Comparison of ENCODE assay signal across 17 cellular contexts in genomic region chr2:226440119-226440917, GRCh38.
DNase-seq lines count a peak whose midpoint lies in the region; ATAC-seq and TF ChIP-seq lines count a peak whose summit lies in the region.
"Had no signal": no experiment of that assay in that cellular context is flagged by ENCODE, and none has a peak within 500 bp of the region (broad histone marks: within the 10 kb centered on the region; RNA-seq: fewer than 3 reads in every experiment).

No MANE protein-coding gene starts in this region.

- H3K4me2 ChIP-seq in GM23248 (ENCODE audit: unreplicated experiment), result peak overlapping the region; percentile 44
- no peak overlapping the region for H3K4me2 ChIP-seq in smooth muscle cell

- H3F3A ChIP-seq in GM23248 (ENCODE audit: insufficient read depth), result peaks cover 21% of the 10 kb centered on the region
- H3F3A ChIP-seq in smooth muscle cell (ENCODE audit: low read depth), result peaks cover 3% of the 10 kb centered on the region

- H3K9ac ChIP-seq in GM23248 (peak overlapping the region; percentile 32), SK-N-MC (ENCODE audit: insufficient read length) (no peak overlapping the region), smooth muscle cell (ENCODE audit: low read depth) (no peak overlapping the region)
- H3K9ac ChIP-seq: parathyroid adenoma had no signal

- no peak for ATAC-seq in HG02938 (IDR thresholded peaks at IDR 0.05; ENCODE audit: unreplicated experiment)
- ATAC-seq: body of pancreas had no signal

- H3K79me2 ChIP-seq in GM23248 (ENCODE audit: insufficient read depth) (no peaks in the 10 kb centered on the region), smooth muscle cell (ENCODE audit: low read depth) (no peaks in the 10 kb centered on the region)
- H3K79me2 ChIP-seq: parathyroid adenoma had no signal

- H3K9me2 ChIP-seq in GM23248 (ENCODE audit: insufficient read depth), result no peaks in the 10 kb centered on the region

- H3K27me3 ChIP-seq in GM23248 (replicated peaks; ENCODE audit: insufficient read depth), result no peaks in the 10 kb centered on the region
- H3K27me3 ChIP-seq in smooth muscle cell (ENCODE audit: low read depth), result no peaks in the 10 kb centered on the region
- H3K27me3 ChIP-seq: body of pancreas, gastrocnemius medialis had no signal

- H3K9me3 ChIP-seq in GM23248 (ENCODE audit: low read depth) (no peaks in the 10 kb centered on the region), SK-N-MC (ENCODE audit: low read depth, low read length) (no peaks in the 10 kb centered on the region), smooth muscle cell (replicated peaks; ENCODE audit: low read depth) (no peaks in the 10 kb centered on the region)
- H3K9me3 ChIP-seq: body of pancreas, gastrocnemius medialis had no signal

- H2AFZ ChIP-seq in GM23248 (peak overlapping the region; percentile 3; the same call in 1 of the 2 replicates), smooth muscle cell (ENCODE audit: low read depth) (peak overlapping the region; percentile 62)
- H2AFZ ChIP-seq: parathyroid adenoma had no signal

- DNase-seq in GM23248 (peak; percentile 87), SK-N-MC (ENCODE audit: low read depth, low spot score) (no peak), fibroblast of mammary gland (ENCODE audit: low read depth) (peak; percentile 89), smooth muscle cell (lab: John Stamatoyannopoulos, UW; ENCODE audit: unreplicated experiment) (no peak), NOMO-1 (lab: John Stamatoyannopoulos, UW; ENCODE audit: unreplicated experiment in 2 of 2) (no peak), hippocampal formation (lab: John Stamatoyannopoulos, UW) (no peak), NCI-H1092 treated with DMSO at 0.1 percent for 48 hours (lab: John Stamatoyannopoulos, UW) (no peak)
- DNase-seq: activated CD4-positive, CD25-positive, alpha-beta regulatory T cell treated with anti-CD3 and anti-CD28 coated beads, Interleukin-2, amount 50 U/mL, for 72 hours; body of pancreas; DMS153; gastrocnemius medialis; NCI-H1436 treated with DMSO at 0.1 percent for 48 hours; NCI-H2227 treated with DMSO at 0.1 percent for 48 hours; SHP77 treated with DMSO at 0.1 percent for 48 hours had no signal

- TF ChIP-seq CTCF in fibroblast of mammary gland (conservative IDR thresholded peaks at IDR 0.05; ENCODE audit: control insufficient read depth, insufficient read depth, low read depth, low read length), result no peak
- no peak for TF ChIP-seq CTCF in smooth muscle cell (IDR thresholded peaks at IDR 0.05; ENCODE audit: borderline replicate concordance, insufficient read depth, poor library complexity, severe bottlenecking)

- H4K20me1 ChIP-seq in GM23248 (ENCODE audit: insufficient read depth) (no peaks in the 10 kb centered on the region), smooth muscle cell (ENCODE audit: low read depth) (no peaks in the 10 kb centered on the region)

- peak overlapping the region; percentile 78 for H3K27ac ChIP-seq in GM23248
- H3K27ac ChIP-seq in SK-N-MC, result peak overlapping the region; percentile 10; the same call in 1 of the 2 replicates
- peak overlapping the region; percentile 50 for H3K27ac ChIP-seq in smooth muscle cell (ENCODE audit: low read depth)
- H3K27ac ChIP-seq: body of pancreas, C4-2B, gastrocnemius medialis, parathyroid adenoma had no signal

- in situ Hi-C loops in GM23248 (cut with MboI), result no loop called here

- WGBS in GM23248 (ENCODE audit: low coverage in 1 of 2, low lambda C conversion rate in 2 of 2, missing lambda C conversion rate in 2 of 2), 2 experiments, result 7 to 14% methylated on average over 3 of the region's 3 CpGs
- WGBS in smooth muscle cell (ENCODE audit: low lambda C conversion rate), result 60% methylated on average over 3 of the region's 3 CpGs

- H3K36me3 ChIP-seq in GM23248 (ENCODE audit: low read depth) (no peaks in the 10 kb centered on the region), SK-N-MC (ENCODE audit: insufficient read depth, low read length) (no peaks in the 10 kb centered on the region), smooth muscle cell (ENCODE audit: low read depth) (no peaks in the 10 kb centered on the region)
- H3K36me3 ChIP-seq: gastrocnemius medialis had no signal

- H3K4me1 ChIP-seq in GM23248 (ENCODE audit: insufficient read depth), result peaks cover 21% of the 10 kb centered on the region
- no peaks in the 10 kb centered on the region for H3K4me1 ChIP-seq in smooth muscle cell (ENCODE audit: low read depth)
- H3K4me1 ChIP-seq: body of pancreas, parathyroid adenoma had no signal

- 0 out of 2 replicates have a peak overlapping the region, but pooled peaks have one; percentile 1 for H3K4me3 ChIP-seq in GM23248
- no peak overlapping the region for H3K4me3 ChIP-seq in SK-N-MC
- no peak overlapping the region for H3K4me3 ChIP-seq in fibroblast of mammary gland (ENCODE audit: control insufficient read depth, low read depth, low read length)
- no peak overlapping the region for H3K4me3 ChIP-seq in smooth muscle cell
- H3K4me3 ChIP-seq: body of pancreas, gastrocnemius medialis had no signal

Comparison
In these comparisons a context has a peak if more than half of its experiments do, and no peak if none do; other contexts are left out.
1. DNase-seq: peak in GM23248 (single experiment) and fibroblast of mammary gland (single experiment); none in SK-N-MC (single experiment), smooth muscle cell (single experiment), NOMO-1 (0 of 2), hippocampal formation (0 of 2) and NCI-H1092 treated with DMSO at 0.1 percent for 48 hours (single experiment).
2. H3K27ac ChIP-seq: peak in every context shown above with its lines; median percentile 78 in GM23248; 50 in smooth muscle cell; 10 in SK-N-MC.